Comparison of ENCODE assay signal across 9 cellular contexts in genomic region chr20:63216849-63217471, GRCh38. TPM values are rescaled to one million over a fixed set of nuclear protein-coding genes. Genes with fewer than 3 reads are reported as not detected.
A peak's percentile ranks its signal among the peaks of the same experiment; 100 is the strongest.
DNase-seq lines count a peak whose midpoint lies in the region; ATAC-seq lines count a peak whose summit lies in the region.
"Had no signal": no experiment of that assay in that cellular context is flagged by ENCODE, and none has a peak within 500 bp of the region (broad histone marks: within the 10 kb centered on the region; RNA-seq: fewer than 3 reads in every experiment).

No MANE protein-coding gene starts in this region.

- intact Hi-C loops in activated T-helper 1 cell treated with anti-CD3 and anti-CD28 coated beads, Interleukin-12 subunit alpha, Interleukin-12 subunit beta, Interleukin-2, Interleukin-4 antibody, amounts not matched to agents 30 ng/mL and 10 ng/mL and 1 ng/mL, durations not matched to agents 14 hours and 24 hours and 36 hours (cut with micrococcal nuclease), result loop anchor here (1.0 to 10.0 kb wide), 6 partner anchors 55 to 860 kb away; partner anchors contain the start of genes ARFGAP1, COL20A1, GID8 and GMEB2

- H3K27me3 Mint-ChIP-seq in activated T-helper 1 cell treated with anti-CD3 and anti-CD28 coated beads, Interleukin-12 subunit alpha, Interleukin-12 subunit beta, Interleukin-2, Interleukin-4 antibody, amounts not matched to agents 30 ng/mL and 10 ng/mL and 1 ng/mL, durations not matched to agents 14 hours and 24 hours and 36 hours (ENCODE audit: insufficient read depth), result no peaks in the 10 kb centered on the region

- DNase-seq in NCI-H748 (lab: John Stamatoyannopoulos, UW; ENCODE audit: unreplicated experiment) (peak; percentile 33), NCI-H748 treated with DMSO at 0.1 percent for 48 hours (lab: John Stamatoyannopoulos, UW) (no peak), SIG-M5 treated with dmso at 0.1 percent for 504 hours (lab: John Stamatoyannopoulos, UW; ENCODE audit: unreplicated experiment) (no peak)
- no peak for DNase-seq in activated T-helper 1 cell treated with anti-CD3 and anti-CD28 coated beads, Interleukin-12 subunit alpha, Interleukin-12 subunit beta, Interleukin-2, Interleukin-4 antibody, amounts not matched to agents 30 ng/mL and 10 ng/mL and 1 ng/mL, durations not matched to agents 14 hours and 24 hours and 36 hours (ENCODE audit: low spot score)

- H3K36me3 ChIP-seq in subcutaneous abdominal adipose tissue (ENCODE audit: control insufficient read depth in 5 of 5, insufficient read depth in 5 of 5, low read length in 5 of 5), result peaks cover 0 to 20% (median 16%) of the 10 kb centered on the region in 5 donors

- peaks cover 29% of the 10 kb centered on the region for H3K36me3 Mint-ChIP-seq in activated T-helper 1 cell treated with anti-CD3 and anti-CD28 coated beads, Interleukin-12 subunit alpha, Interleukin-12 subunit beta, Interleukin-2, Interleukin-4 antibody, amounts not matched to agents 30 ng/mL and 10 ng/mL and 1 ng/mL, durations not matched to agents 14 hours and 24 hours and 36 hours (ENCODE audit: low read depth)

- H3K27ac Mint-ChIP-seq in activated T-helper 1 cell treated with anti-CD3 and anti-CD28 coated beads, Interleukin-12 subunit alpha, Interleukin-12 subunit beta, Interleukin-2, Interleukin-4 antibody, amounts not matched to agents 30 ng/mL and 10 ng/mL and 1 ng/mL, durations not matched to agents 14 hours and 24 hours and 36 hours, result peak overlapping the region; percentile 87

- H3K4me3 Mint-ChIP-seq in activated T-helper 1 cell treated with anti-CD3 and anti-CD28 coated beads, Interleukin-12 subunit alpha, Interleukin-12 subunit beta, Interleukin-2, Interleukin-4 antibody, amounts not matched to agents 30 ng/mL and 10 ng/mL and 1 ng/mL, durations not matched to agents 14 hours and 24 hours and 36 hours, result peak overlapping the region; percentile 76

- no peaks in the 10 kb centered on the region for H3K9me3 Mint-ChIP-seq in activated T-helper 1 cell treated with anti-CD3 and anti-CD28 coated beads, Interleukin-12 subunit alpha, Interleukin-12 subunit beta, Interleukin-2, Interleukin-4 antibody, amounts not matched to agents 30 ng/mL and 10 ng/mL and 1 ng/mL, durations not matched to agents 14 hours and 24 hours and 36 hours

- H3K4me3 ChIP-seq in iPS-18c (ENCODE audit: insufficient read depth, low read depth, low read length), result peak overlapping the region; percentile 65
- peak overlapping the region; percentile 54 to 84 (median 73) for H3K4me3 ChIP-seq in subcutaneous abdominal adipose tissue (ENCODE audit: low read depth in 1 of 5, low read length in 5 of 5)

- peaks cover 41% of the 10 kb centered on the region for H3K4me1 Mint-ChIP-seq in activated T-helper 1 cell treated with anti-CD3 and anti-CD28 coated beads, Interleukin-12 subunit alpha, Interleukin-12 subunit beta, Interleukin-2, Interleukin-4 antibody, amounts not matched to agents 30 ng/mL and 10 ng/mL and 1 ng/mL, durations not matched to agents 14 hours and 24 hours and 36 hours (ENCODE audit: low read depth)

- H3K27me3 ChIP-seq in subcutaneous abdominal adipose tissue (ENCODE audit: control insufficient read depth in 5 of 5, insufficient read depth in 4 of 5, low read length in 5 of 5), result peaks cover under 1 to 21% (median 17%) of the 10 kb centered on the region in 5 donors

- H3K9ac ChIP-seq in subcutaneous abdominal adipose tissue (ENCODE audit: low read length in 5 of 5), result peak overlapping the region in 4 of 5 donors; percentile 76 to 84 (median 81)

- H3K4me1 ChIP-seq in subcutaneous abdominal adipose tissue (ENCODE audit: control insufficient read depth in 5 of 5, insufficient read depth in 5 of 5, low read length in 5 of 5), result peaks cover 4 to 37% (median 30%) of the 10 kb centered on the region in 5 donors

- H3K27ac ChIP-seq in subcutaneous abdominal adipose tissue (ENCODE audit: low read depth, low read length), result no peak overlapping the region

- ATAC-seq in GM19023 (IDR thresholded peaks at IDR 0.05; ENCODE audit: unreplicated experiment) (no peak), GM19463 (IDR thresholded peaks at IDR 0.05; ENCODE audit: unreplicated experiment) (no peak)

- H3K9me3 ChIP-seq in iPS-18c (ENCODE audit: control insufficient read depth, insufficient read depth, low read length) (peaks cover 2% of the 10 kb centered on the region), subcutaneous abdominal adipose tissue (ENCODE audit: control insufficient read depth in 5 of 5, low read length in 5 of 5) (no peaks in the 10 kb centered on the region)

RNA-seq across cellular contexts. Expression of gene YTHDF1, which starts 1.0 kb away (rescaled TPM):
- 48.8 and 49.0 TPM in 2 replicates for total RNA-seq in activated T-helper 1 cell treated with anti-CD3 and anti-CD28 coated beads, Interleukin-12 subunit alpha, Interleukin-12 subunit beta, Interleukin-2, Interleukin-4 antibody, amounts not matched to agents 30 ng/mL and 10 ng/mL and 1 ng/mL, durations not matched to agents 14 hours and 24 hours and 36 hours

RNA-seq across cellular contexts. Expression of gene BIRC7, which starts 18.7 kb away (rescaled TPM):
- total RNA-seq in activated T-helper 1 cell treated with anti-CD3 and anti-CD28 coated beads, Interleukin-12 subunit alpha, Interleukin-12 subunit beta, Interleukin-2, Interleukin-4 antibody, amounts not matched to agents 30 ng/mL and 10 ng/mL and 1 ng/mL, durations not matched to agents 14 hours and 24 hours and 36 hours, result not detected in 2 replicates
- total RNA-seq: LHCN-M2 had no signal

RNA-seq across cellular contexts. Expression of gene NKAIN4, which starts 37.3 kb away (rescaled TPM):
- not detected in 2 replicates for total RNA-seq in activated T-helper 1 cell treated with anti-CD3 and anti-CD28 coated beads, Interleukin-12 subunit alpha, Interleukin-12 subunit beta, Interleukin-2, Interleukin-4 antibody, amounts not matched to agents 30 ng/mL and 10 ng/mL and 1 ng/mL, durations not matched to agents 14 hours and 24 hours and 36 hours
- total RNA-seq: LHCN-M2 had no signal

RNA-seq across cellular contexts. Expression of gene ARFGAP1, which starts 55.7 kb away (rescaled TPM):
- 102 and 107 TPM in 2 replicates for total RNA-seq in activated T-helper 1 cell treated with anti-CD3 and anti-CD28 coated beads, Interleukin-12 subunit alpha, Interleukin-12 subunit beta, Interleukin-2, Interleukin-4 antibody, amounts not matched to agents 30 ng/mL and 10 ng/mL and 1 ng/mL, durations not matched to agents 14 hours and 24 hours and 36 hours
